ENCODE assay signal across 10 cellular contexts in the genomic region with DNA sequence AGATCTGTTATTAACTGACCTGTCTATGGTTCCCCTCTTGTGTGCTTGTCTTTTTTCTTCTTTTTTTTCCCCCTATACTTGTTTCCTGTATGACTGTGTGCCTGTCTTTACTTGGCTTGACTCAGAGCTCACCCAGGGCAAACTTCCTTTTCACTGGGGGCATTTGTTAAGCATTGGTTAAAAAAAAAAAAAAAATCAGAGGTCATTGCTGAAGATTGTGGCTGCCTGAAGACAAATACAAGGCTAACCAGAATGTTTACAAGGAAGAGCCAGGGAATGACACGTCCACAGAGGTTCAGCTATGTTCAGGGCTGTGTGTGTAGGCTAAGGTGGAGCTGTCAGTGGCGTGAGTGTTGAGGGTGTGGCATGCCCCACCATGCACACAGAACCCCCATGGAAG. TPM values are rescaled to one million over a fixed set of nuclear protein-coding genes. Genes with fewer than 3 reads are reported as not detected.
DNase-seq lines count a peak whose midpoint lies in the region; ATAC-seq, FAIRE-seq and TF ChIP-seq lines count a peak whose summit lies in the region.
"Had no signal": no experiment of that assay in that cellular context is flagged by ENCODE, and none has a peak within 500 bp of the region (broad histone marks: within the 10 kb centered on the region; RNA-seq: fewer than 3 reads in every experiment).

No MANE protein-coding gene starts in this region.

- H3K27me3 ChIP-seq in pancreas, result no peaks in the 10 kb centered on the region
- H3K27me3 ChIP-seq in gastrocnemius medialis, result no peaks in the 10 kb centered on the region

- peak; percentile 18 for DNase-seq in H4 (ENCODE audit: low spot score)
- DNase-seq in RPMI7951 (ENCODE audit: low read depth), result peak; percentile 69
- peak; percentile 68 for DNase-seq in epithelial cell of prostate (ENCODE audit: low read depth, low spot score)
- no peak for DNase-seq in pancreas
- DNase-seq in gastrocnemius medialis, result no peak
- no peak for DNase-seq in NCI-H1930 (lab: John Stamatoyannopoulos, UW)
- DNase-seq: activated CD4-positive, CD25-positive, alpha-beta regulatory T cell; activated gamma-delta T cell treated with Interleukin-2 at 50 U/mL for 16 hours; nephron progenitor cell had no signal

- WGBS in pancreas, 2 donors, result 73 to 76% methylated on average over 2 of the region's 2 CpGs

- in situ Hi-C loops in gastrocnemius medialis (cut with MboI; ENCODE audit: low sequenced_read_pairs in 4 of 4), result loop anchor here in 1 of 4 donors (25.0 kb wide), 1 partner anchor 239 kb away; no protein-coding TSS in a partner anchor

- no peak for TF ChIP-seq CTCF in pancreas (IDR thresholded peaks at IDR 0.05)
- TF ChIP-seq CTCF in gastrocnemius medialis (IDR thresholded peaks at IDR 0.05 in 4 of 5, conservative IDR thresholded peaks at IDR 0.05 in 1 of 5), result no peak

- peaks cover 0 to 14% (median 0%) of the 10 kb centered on the region in 3 donors for H3K36me3 ChIP-seq in pancreas
- H3K36me3 ChIP-seq in gastrocnemius medialis, result peaks cover 0 to 4% of the 10 kb centered on the region in 2 donors

- intact Hi-C loops in pancreas (cut with DNase I), result no loop called here
- intact Hi-C loops in gastrocnemius medialis (cut with DNase I; ENCODE audit: low total_unique reads), result no loop called here

- no peaks in the 10 kb centered on the region for H3K9me3 ChIP-seq in pancreas
- H3K9me3 ChIP-seq in gastrocnemius medialis, result no peaks in the 10 kb centered on the region

- H3K4me1 ChIP-seq in pancreas (peaks cover 0 to 16% (median 10%) of the 10 kb centered on the region in 3 donors), gastrocnemius medialis (peaks cover 17 to 18% of the 10 kb centered on the region in 2 donors)

- no peak for FAIRE-seq in pancreas (lab: Jason Lieb, UNC)

- H3K27ac ChIP-seq in epithelial cell of prostate (peak overlapping the region; percentile 72), pancreas (no peak overlapping the region), gastrocnemius medialis (no peak overlapping the region)

- no peak for TF ChIP-seq POLR2A in gastrocnemius medialis (IDR thresholded peaks at IDR 0.05)

- ATAC-seq in pancreas (peak; percentile 21 to 50 (median 32)), gastrocnemius medialis (no peak), HG02571 (IDR thresholded peaks at IDR 0.05; ENCODE audit: unreplicated experiment) (no peak)

- no peak overlapping the region for H3K4me3 ChIP-seq in pancreas
- H3K4me3 ChIP-seq in gastrocnemius medialis, result no peak overlapping the region

RNA-seq across cellular contexts. Expression of a gene that starts 47.1 kb away (rescaled TPM):
- total RNA-seq in H4 (2014; rRNA removed; shearing (Covaris generic)), result 3.4 and 6.5 TPM in 2 replicates
- total RNA-seq in RPMI7951 (2014; rRNA removed; shearing (Covaris generic)), result 5.3 and 6.3 TPM in 2 replicates
- total RNA-seq in pancreas (10 to 100 TPM; 11.3 to 18.9 (median 15.0) TPM), gastrocnemius medialis (1 to 10 TPM; 5.0 to 7.1 (median 6.2) TPM)
- polyA plus RNA-seq in pancreas, result 10 to 100 TPM in 1 of 2 donors, 1 to 10 TPM in 1; 4.9 to 10.1 TPM

RNA-seq across cellular contexts. Expression of a gene that starts 48.4 kb away (rescaled TPM):
- 125 and 143 TPM in 2 replicates for total RNA-seq in H4 (2014; rRNA removed; shearing (Covaris generic))
- total RNA-seq in RPMI7951 (2014; rRNA removed; shearing (Covaris generic)), result 82.1 and 85.1 TPM in 2 replicates
- total RNA-seq in pancreas (100 to 1,000 TPM; 107 to 147 (median 139) TPM), gastrocnemius medialis (100 to 1,000 TPM; 104 to 159 (median 142) TPM)
- 100 to 1,000 TPM in 1 of 2 donors, 10 to 100 TPM in 1; 98.7 to 161 TPM for polyA plus RNA-seq in pancreas

Comparison
In these comparisons a context has a peak if more than half of its experiments do, and no peak if none do; other contexts are left out.
1. DNase-seq: peak in H4 (single experiment), RPMI7951 (single experiment) and epithelial cell of prostate (single experiment); none in pancreas (0 of 6), gastrocnemius medialis (0 of 2) and NCI-H1930 (0 of 2).
2. ATAC-seq: peak in pancreas (4 of 4); none in gastrocnemius medialis (0 of 2) and HG02571 (single experiment).